ENCODE assay signal across 26 cellular contexts in genomic region chr14:33081259-33081658, GRCh38.
DNase-seq lines count a peak whose midpoint lies in the region; ATAC-seq and TF ChIP-seq lines count a peak whose summit lies in the region.
"Had no signal": no experiment of that assay in that cellular context is flagged by ENCODE, and none has a peak within 500 bp of the region (broad histone marks: within the 10 kb centered on the region; RNA-seq: fewer than 3 reads in every experiment).

No MANE protein-coding gene starts in this region.

- H3K9me3 ChIP-seq in BLaER1 (no peaks in the 10 kb centered on the region; the same call in 1 of the 2 replicates), WERI-Rb-1 (ENCODE audit: severe bottlenecking) (no peaks in the 10 kb centered on the region)
- H3K9me3 ChIP-seq: right lobe of liver, upper lobe of left lung had no signal

- H3K4me1 ChIP-seq in BLaER1 = peaks cover 8% of the 10 kb centered on the region
- H3K4me1 ChIP-seq: upper lobe of left lung had no signal

- no peaks in the 10 kb centered on the region for H4K20me1 ChIP-seq in BLaER1

- TF ChIP-seq CTCF in WERI-Rb-1 (IDR thresholded peaks at IDR 0.05; ENCODE audit: low read depth, low read length) = no peak

- H3K27ac ChIP-seq in BLaER1 (no peak overlapping the region), WERI-Rb-1 (no peak overlapping the region)
- H3K27ac ChIP-seq: coronary artery, right lobe of liver, upper lobe of left lung had no signal

- no peaks in the 10 kb centered on the region for H3K27me3 ChIP-seq in BLaER1
- H3K27me3 ChIP-seq in WERI-Rb-1 (ENCODE audit: insufficient read depth, low read depth, severe bottlenecking) = no peaks in the 10 kb centered on the region
- H3K27me3 ChIP-seq: right lobe of liver, upper lobe of left lung had no signal

- DNase-seq in DMS153 (lab: John Stamatoyannopoulos, UW) = peak; percentile 64
- DNase-seq in NCI-H2107 treated with DMSO at 0.1 percent for 48 hours (lab: John Stamatoyannopoulos, UW; ENCODE audit: unreplicated experiment) = peak; percentile 32
- DNase-seq in kidney tubule cell (ENCODE audit: low spot score) = peak; percentile 7
- DNase-seq in hypothalamus (lab: John Stamatoyannopoulos, UW) = no peak
- DNase-seq in WERI-Rb-1 = no peak
- DNase-seq: activated CD8-positive, alpha-beta T cell treated with anti-CD3 and anti-CD28 coated beads for 36 hours; CD4-positive, CD25-positive, alpha-beta regulatory T cell; DMS 273 treated with DMSO at 0.1 percent for 48 hours; foreskin fibroblast; GOT3; head of caudate nucleus; mammary epithelial cell; NCI-H2171; NCI-H526 treated with DMSO at 0.1 percent for 48 hours; right lobe of liver; stimulated activated CD4-positive, alpha-beta T cell treated with anti-CD3 and anti-CD28 coated beads, Interleukin-12 subunit alpha, Interleukin-12 subunit beta, amount 100 ng/mL, for 4 hours; stimulated activated CD4-positive, alpha-beta T cell treated with anti-CD3 and anti-CD28 coated beads, Interleukin-4, amount 100 ng/mL, for 1 hour; substantia nigra; T-helper 2 cell had no signal

- no peak for ATAC-seq in HG02840 (IDR thresholded peaks at IDR 0.05; ENCODE audit: low FRiP score, unreplicated experiment)
- ATAC-seq: activated CD8-positive, alpha-beta T cell treated with anti-CD3 and anti-CD28 coated beads for 36 hours; activated naive CD4-positive, alpha-beta T cell treated with anti-CD3 and anti-CD28 coated beads, Interleukin-2, amount 50 U/mL, for 72 hours; esophagus mucosa; right lobe of liver; stimulated activated effector memory CD8-positive, alpha-beta T cell treated with anti-CD3 and anti-CD28 coated beads, Interleukin-12 subunit alpha, Interleukin-12 subunit beta, amount 100 ng/mL, for 72 hours had no signal

- no peak overlapping the region for H3K9ac ChIP-seq in BLaER1

- H3K36me3 ChIP-seq in BLaER1 = no peaks in the 10 kb centered on the region
- H3K36me3 ChIP-seq in WERI-Rb-1 = no peaks in the 10 kb centered on the region
- H3K36me3 ChIP-seq: right lobe of liver, upper lobe of left lung had no signal

- H3K4me2 ChIP-seq in BLaER1 = peak overlapping the region; percentile 31; the same call in 1 of the 2 replicates

- H3K4me3 ChIP-seq in BLaER1 = no peak overlapping the region
- H3K4me3 ChIP-seq in WERI-Rb-1 (ENCODE audit: low read depth, low read length) = no peak overlapping the region
- H3K4me3 ChIP-seq: coronary artery, right lobe of liver, upper lobe of left lung had no signal

Comparison
In these comparisons a context has a peak if more than half of its experiments do, and no peak if none do; other contexts are left out.
1. DNase-seq: peak in DMS153 (single experiment), NCI-H2107 treated with DMSO at 0.1 percent for 48 hours (single experiment) and kidney tubule cell (single experiment); none in hypothalamus (0 of 51) and WERI-Rb-1 (single experiment).